ENCODE assay signal across 16 cellular contexts in the genomic region with DNA sequence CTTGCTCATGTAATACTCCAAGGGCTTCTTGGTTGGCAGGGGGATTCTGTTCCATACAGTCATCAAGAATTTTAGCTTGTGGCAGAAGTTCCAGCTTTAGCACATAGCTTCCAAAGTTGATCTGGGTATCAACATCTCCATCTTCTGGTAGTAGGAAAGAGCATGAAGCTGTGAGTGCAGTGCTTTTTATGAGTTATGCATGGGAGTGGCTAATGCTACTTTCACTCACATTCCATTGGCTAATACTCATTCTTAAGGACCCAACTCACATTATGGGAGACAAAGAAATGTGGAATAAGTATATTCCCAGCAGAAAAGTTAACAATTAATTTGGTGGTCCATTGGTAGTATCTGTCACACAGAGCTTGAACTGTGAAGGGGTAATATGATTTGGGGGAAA.
A peak's percentile ranks its signal among the peaks of the same experiment; 100 is the strongest.
DNase-seq lines count a peak whose midpoint lies in the region; ATAC-seq and TF ChIP-seq lines count a peak whose summit lies in the region.
"Had no signal": no experiment of that assay in that cellular context is flagged by ENCODE, and none has a peak within 500 bp of the region (broad histone marks: within the 10 kb centered on the region; RNA-seq: fewer than 3 reads in every experiment).

No MANE protein-coding gene starts in this region.

- DNase-seq in HPDE6-E6E7 (ENCODE audit: extremely low spot score) (peak; percentile 4), RWPE1 (ENCODE audit: low spot score) (peak; percentile 19), epithelial cell of esophagus (ENCODE audit: low read depth) (peak; percentile 50), Kasumi-1 (lab: John Stamatoyannopoulos, UW) (no peak)
- DNase-seq in activated naive CD4-positive, alpha-beta T cell treated with anti-CD3 and anti-CD28 coated beads, Interleukin-2, amount 50 U/mL, for 72 hours (ENCODE audit: low spot score in 2 of 2): no peak
- DNase-seq in effector CD4-positive, alpha-beta T cell: no peak
- DNase-seq: Caco-2; CD4-positive, CD25-positive, alpha-beta regulatory T cell; DMS153; NCI-H1436; NCI-H2029; NCI-H524; SHP77 had no signal

- no peak overlapping the region for H3K27ac ChIP-seq in RWPE1

- no peak overlapping the region for H3K27ac Mint-ChIP-seq in activated naive CD4-positive, alpha-beta T cell treated with anti-CD3 and anti-CD28 coated beads, Interleukin-2, amount 50 U/mL, for 72 hours
- H3K27ac Mint-ChIP-seq: CD4-positive, CD25-positive, alpha-beta regulatory T cell had no signal

- POLR2A ChIA-PET in RWPE1 (lab: Yijun Ruan, JAX; ENCODE audit: low non-redundant PET): no interaction called here

- CTCF ChIA-PET in RWPE1 (lab: Yijun Ruan, JAX): interaction anchor here (1.6 kb wide), 1 partner anchor 18 kb away, joined by 10 read pairs; no protein-coding TSS in a partner anchor

- TF ChIP-seq CTCF in RWPE1 (conservative IDR thresholded peaks at IDR 0.05; ENCODE audit: low read depth) (no peak), epithelial cell of esophagus (IDR thresholded peaks at IDR 0.05; ENCODE audit: insufficient read depth, low read depth, low read length, missing control alignments) (no peak)

- no peak overlapping the region for H3K4me3 ChIP-seq in epithelial cell of esophagus (ENCODE audit: low read length)

- ATAC-seq in activated naive CD4-positive, alpha-beta T cell treated with anti-CD3 and anti-CD28 coated beads, Interleukin-2, amount 50 U/mL, for 72 hours: no peak
- ATAC-seq in HG02588 (IDR thresholded peaks at IDR 0.05; ENCODE audit: unreplicated experiment): no peak
- ATAC-seq: Panc1, SK-N-SH treated with all-trans-retinoic acid at 6 μM for 48 hours had no signal

- H3K36me3 Mint-ChIP-seq in activated naive CD4-positive, alpha-beta T cell treated with anti-CD3 and anti-CD28 coated beads, Interleukin-2, amount 50 U/mL, for 72 hours: no peaks in the 10 kb centered on the region
- H3K36me3 Mint-ChIP-seq: CD4-positive, CD25-positive, alpha-beta regulatory T cell had no signal

- no peaks in the 10 kb centered on the region for H3K9me3 Mint-ChIP-seq in activated naive CD4-positive, alpha-beta T cell treated with anti-CD3 and anti-CD28 coated beads, Interleukin-2, amount 50 U/mL, for 72 hours

Comparison
In these comparisons a context has a peak if more than half of its experiments do, and no peak if none do; other contexts are left out.
1. DNase-seq: peak in HPDE6-E6E7 (single experiment), RWPE1 (single experiment) and epithelial cell of esophagus (single experiment); none in activated naive CD4-positive, alpha-beta T cell treated with anti-CD3 and anti-CD28 coated beads, Interleukin-2, amount 50 U/mL, for 72 hours (0 of 2), effector CD4-positive, alpha-beta T cell (single experiment) and Kasumi-1 (0 of 2).